1 cellular context compared by ENCODE assay signal in the genomic region with DNA sequence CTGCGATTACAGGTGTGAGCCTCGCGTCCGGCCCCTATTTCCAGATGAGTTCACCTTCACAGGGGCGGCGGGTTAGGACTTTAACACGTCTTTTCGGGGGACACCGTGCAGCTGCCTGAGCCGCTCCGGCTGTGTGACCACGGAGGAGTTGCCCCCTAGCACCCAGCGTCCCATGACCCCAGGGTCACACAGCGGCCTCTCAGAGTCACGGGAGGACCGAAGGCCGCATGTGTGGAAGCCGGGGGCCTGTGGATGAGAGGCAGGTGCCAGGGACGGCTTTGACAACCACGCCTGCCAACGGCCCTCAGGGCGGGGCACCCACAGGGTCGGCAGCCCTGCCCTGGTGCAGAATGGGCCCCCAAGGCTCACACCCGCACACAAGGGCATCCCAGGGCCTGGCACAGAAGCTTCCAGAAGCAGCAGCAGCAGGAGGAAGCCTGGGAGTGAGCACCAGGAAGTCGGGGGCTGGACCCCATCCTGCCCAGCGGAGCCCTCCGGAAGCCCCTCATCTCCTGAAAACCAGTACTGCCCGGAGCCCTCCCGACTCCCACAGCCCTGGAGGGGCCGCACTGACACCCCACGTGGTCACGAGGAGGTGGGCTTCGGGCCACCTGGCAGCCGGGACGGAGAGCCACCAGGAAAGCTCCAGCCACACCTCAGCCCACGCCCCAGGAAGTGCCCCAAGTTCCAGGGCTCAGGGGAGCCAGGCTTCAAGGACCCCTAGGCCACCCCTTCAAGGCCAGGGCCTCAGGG.
TF ChIP-seq lines count a peak whose summit lies in the region.

No MANE protein-coding gene starts in this region.

TF ChIP-seq in endothelial cell of umbilical vein, 7 proteins besides CTCF, POLR2A, EP300 and RAD21 (continued from another document):
- TF ChIP-seq, protein P1, sequence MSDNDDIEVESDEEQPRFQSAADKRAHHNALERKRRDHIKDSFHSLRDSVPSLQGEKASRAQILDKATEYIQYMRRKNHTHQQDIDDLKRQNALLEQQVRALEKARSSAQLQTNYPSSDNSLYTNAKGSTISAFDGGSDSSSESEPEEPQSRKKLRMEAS (IDR thresholded peaks at IDR 0.05; ENCODE audit: insufficient read depth, insufficient read length) = no peak
- TF ChIP-seq FOS (IDR thresholded peaks at IDR 0.05; ENCODE audit: borderline replicate concordance, insufficient read depth, low read length) (no peak), POLR2AphosphoS5 (IDR thresholded peaks at IDR 0.05; ENCODE audit: insufficient read depth, low read depth, low read length) (no peak), MYC (IDR thresholded peaks at IDR 0.05; ENCODE audit: low read depth, low read length) (no peak)
TF ChIP-seq in endothelial cell of umbilical vein: peak in this region for 0.
